ENCODE assay signal across 1 cellular context in genomic region chr7:55028011-55028410, GRCh38.
A peak's percentile ranks its signal among the peaks of the same experiment; 100 is the strongest.
TF ChIP-seq lines count a peak whose summit lies in the region.

No MANE protein-coding gene starts in this region.

TF ChIP-seq in K562, 482 proteins besides CTCF, POLR2A, EP300 and RAD21 (continued from another document):
- TF ChIP-seq ID3 (CRISPR knock-in tag; IDR thresholded peaks at IDR 0.05) = no peak
- no peak for TF ChIP-seq ID3 (tag; IDR thresholded peaks at IDR 0.05)
- TF ChIP-seq JUNB (CRISPR knock-in tag; conservative IDR thresholded peaks at IDR 0.05) = 0 out of 2 replicates have a peak, but pooled peaks have one; percentile 64
- no peak for TF ChIP-seq ZNF395 (CRISPR knock-in tag; IDR thresholded peaks at IDR 0.05)
- no peak for TF ChIP-seq SIX5 (IDR thresholded peaks at IDR 0.05; ENCODE audit: borderline replicate concordance in 1 of 2, insufficient read depth in 1 of 2, low read depth in 1 of 2, low read length in 2 of 2)
- no peak for TF ChIP-seq ZNF780A (CRISPR knock-in tag; IDR thresholded peaks at IDR 0.05)
- TF ChIP-seq, protein P1, sequence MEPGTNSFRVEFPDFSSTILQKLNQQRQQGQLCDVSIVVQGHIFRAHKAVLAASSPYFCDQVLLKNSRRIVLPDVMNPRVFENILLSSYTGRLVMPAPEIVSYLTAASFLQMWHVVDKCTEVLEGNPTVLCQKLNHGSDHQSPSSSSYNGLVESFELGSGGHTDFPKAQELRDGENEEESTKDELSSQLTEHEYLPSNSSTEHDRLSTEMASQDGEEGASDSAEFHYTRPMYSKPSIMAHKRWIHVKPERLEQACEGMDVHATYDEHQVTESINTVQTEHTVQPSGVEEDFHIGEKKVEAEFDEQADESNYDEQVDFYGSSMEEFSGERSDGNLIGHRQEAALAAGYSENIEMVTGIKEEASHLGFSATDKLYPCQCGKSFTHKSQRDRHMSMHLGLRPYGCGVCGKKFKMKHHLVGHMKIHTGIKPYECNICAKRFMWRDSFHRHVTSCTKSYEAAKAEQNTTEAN (CRISPR knock-in tag; IDR thresholded peaks at IDR 0.05) = no peak
- TF ChIP-seq, protein P2, sequence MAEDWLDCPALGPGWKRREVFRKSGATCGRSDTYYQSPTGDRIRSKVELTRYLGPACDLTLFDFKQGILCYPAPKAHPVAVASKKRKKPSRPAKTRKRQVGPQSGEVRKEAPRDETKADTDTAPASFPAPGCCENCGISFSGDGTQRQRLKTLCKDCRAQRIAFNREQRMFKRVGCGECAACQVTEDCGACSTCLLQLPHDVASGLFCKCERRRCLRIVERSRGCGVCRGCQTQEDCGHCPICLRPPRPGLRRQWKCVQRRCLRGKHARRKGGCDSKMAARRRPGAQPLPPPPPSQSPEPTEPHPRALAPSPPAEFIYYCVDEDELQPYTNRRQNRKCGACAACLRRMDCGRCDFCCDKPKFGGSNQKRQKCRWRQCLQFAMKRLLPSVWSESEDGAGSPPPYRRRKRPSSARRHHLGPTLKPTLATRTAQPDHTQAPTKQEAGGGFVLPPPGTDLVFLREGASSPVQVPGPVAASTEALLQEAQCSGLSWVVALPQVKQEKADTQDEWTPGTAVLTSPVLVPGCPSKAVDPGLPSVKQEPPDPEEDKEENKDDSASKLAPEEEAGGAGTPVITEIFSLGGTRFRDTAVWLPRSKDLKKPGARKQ (CRISPR knock-in tag; IDR thresholded peaks at IDR 0.05) = no peak
- TF ChIP-seq, protein P3, sequence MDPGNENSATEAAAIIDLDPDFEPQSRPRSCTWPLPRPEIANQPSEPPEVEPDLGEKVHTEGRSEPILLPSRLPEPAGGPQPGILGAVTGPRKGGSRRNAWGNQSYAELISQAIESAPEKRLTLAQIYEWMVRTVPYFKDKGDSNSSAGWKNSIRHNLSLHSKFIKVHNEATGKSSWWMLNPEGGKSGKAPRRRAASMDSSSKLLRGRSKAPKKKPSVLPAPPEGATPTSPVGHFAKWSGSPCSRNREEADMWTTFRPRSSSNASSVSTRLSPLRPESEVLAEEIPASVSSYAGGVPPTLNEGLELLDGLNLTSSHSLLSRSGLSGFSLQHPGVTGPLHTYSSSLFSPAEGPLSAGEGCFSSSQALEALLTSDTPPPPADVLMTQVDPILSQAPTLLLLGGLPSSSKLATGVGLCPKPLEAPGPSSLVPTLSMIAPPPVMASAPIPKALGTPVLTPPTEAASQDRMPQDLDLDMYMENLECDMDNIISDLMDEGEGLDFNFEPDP (CRISPR knock-in tag; IDR thresholded peaks at IDR 0.05) = no peak
- no peak for TF ChIP-seq TAF15 (IDR thresholded peaks at IDR 0.05; ENCODE audit: low read depth, low read length)
- TF ChIP-seq THRA (IDR thresholded peaks at IDR 0.05) = no peak
